Comparison of ENCODE assay signal across 8 cellular contexts in the genomic region with DNA sequence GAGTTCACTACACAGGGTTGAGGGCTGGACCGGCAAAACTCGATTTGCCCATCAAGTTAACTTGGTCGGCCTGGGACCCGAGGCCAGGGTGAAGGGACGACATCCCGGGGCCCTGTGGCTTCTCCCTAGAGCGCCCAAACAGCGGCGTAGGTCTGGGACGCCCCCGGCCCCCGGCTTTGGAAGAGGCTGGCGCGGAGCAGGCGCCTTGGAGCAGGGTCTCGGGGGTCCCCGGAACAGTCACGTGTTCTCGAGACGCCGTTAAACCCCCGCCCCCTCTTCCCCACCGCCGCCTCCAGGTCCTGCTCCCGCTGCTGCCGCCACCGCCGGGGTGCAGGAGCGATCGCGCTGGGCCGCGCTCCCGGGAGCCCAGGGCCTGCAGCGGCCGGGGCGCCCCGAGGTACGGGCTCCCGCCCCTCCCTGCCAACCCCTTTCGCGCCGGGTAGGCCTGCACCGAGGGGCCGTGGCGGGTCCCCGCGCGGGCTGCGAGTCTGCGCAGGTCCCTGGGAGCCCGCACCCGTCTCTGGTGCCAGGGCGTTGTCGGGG. TPM values are rescaled to one million over a fixed set of nuclear protein-coding genes. Genes with fewer than 3 reads are reported as not detected.
A peak's percentile ranks its signal among the peaks of the same experiment; 100 is the strongest.
DNase-seq lines count a peak whose midpoint lies in the region; ATAC-seq, FAIRE-seq and TF ChIP-seq lines count a peak whose summit lies in the region.
"Had no signal": no experiment of that assay in that cellular context is flagged by ENCODE, and none has a peak within 500 bp of the region (broad histone marks: within the 10 kb centered on the region; RNA-seq: fewer than 3 reads in every experiment).

Gene NPY5R (plus strand): TSS at position 289 of the 543 bp plus-strand sequence. CDS start 6,382 bp downstream, outside the sequence.

- H3K36me3 ChIP-seq in adipocyte (ENCODE audit: control insufficient read depth, insufficient read depth, low read length, severe bottlenecking) (no peaks in the 10 kb centered on the region), neural cell (ENCODE audit: insufficient read depth, low read length) (no peaks in the 10 kb centered on the region), upper lobe of right lung (no peaks in the 10 kb centered on the region)
- H3K36me3 ChIP-seq: SJSA1 had no signal

- peak within 1 kb of the TSS; percentile 74 for H3K4me2 ChIP-seq in neural cell (ENCODE audit: low read length)

- H3K9me3 ChIP-seq in adipocyte (ENCODE audit: control insufficient read depth, low read length), result no peaks in the 10 kb centered on the region
- H3K9me3 ChIP-seq in neural cell (ENCODE audit: low read length), result no peaks in the 10 kb centered on the region
- no peaks in the 10 kb centered on the region for H3K9me3 ChIP-seq in upper lobe of right lung
- H3K9me3 ChIP-seq: SJSA1 had no signal

- no peak for FAIRE-seq in GM19239 (lab: Jason Lieb, UNC)

- no peaks in the 10 kb centered on the region for H3F3A ChIP-seq in neural cell (ENCODE audit: insufficient read depth, low read length, poor library complexity, severe bottlenecking)

- intact Hi-C loops in head of caudate nucleus (cut with DNase I), result no loop called here
- intact Hi-C loops in upper lobe of right lung (cut with DNase I), result no loop called here

- peak within 1 kb of the TSS; percentile 77 for H3K4me3 ChIP-seq in adipocyte (ENCODE audit: low read length)
- peak within 1 kb of the TSS; percentile 71 for H3K4me3 ChIP-seq in neural cell (ENCODE audit: low read length)
- peak within 1 kb of the TSS; percentile 36 for H3K4me3 ChIP-seq in upper lobe of right lung
- H3K4me3 ChIP-seq: SJSA1 had no signal

- H3K27ac ChIP-seq in neural cell (ENCODE audit: low read length), result no peak within 1 kb of the TSS
- no peak within 1 kb of the TSS for H3K27ac ChIP-seq in upper lobe of right lung
- H3K27ac ChIP-seq: SJSA1 had no signal

- no peaks in the 10 kb centered on the region for H4K20me1 ChIP-seq in neural cell (ENCODE audit: insufficient read depth)

- TF ChIP-seq RAD21 in neural cell (conservative IDR thresholded peaks at IDR 0.05), result no peak

- TF ChIP-seq CTCF in neural cell (IDR thresholded peaks at IDR 0.05; ENCODE audit: poor library complexity, severe bottlenecking) (no peak), upper lobe of right lung (IDR thresholded peaks at IDR 0.05) (no peak)

- TF ChIP-seq EP300 in neural cell (conservative IDR thresholded peaks at IDR 0.05; ENCODE audit: poor library complexity, severe bottlenecking), result no peak

- no peaks in the 10 kb centered on the region for H3K9me2 ChIP-seq in neural cell (ENCODE audit: insufficient read depth, low read length)

- H3K4me1 ChIP-seq in adipocyte (ENCODE audit: control insufficient read depth, insufficient read depth, low read length), result peaks cover 12% of the 10 kb centered on the region
- H3K4me1 ChIP-seq in upper lobe of right lung, result no peaks in the 10 kb centered on the region
- H3K4me1 ChIP-seq: SJSA1 had no signal

- TF ChIP-seq POLR2A in GM18505 (IDR thresholded peaks at IDR 0.05; ENCODE audit: borderline replicate concordance, extremely low read depth, insufficient read depth, insufficient read length), result no peak

- H3K27me3 ChIP-seq in adipocyte (replicated peaks; ENCODE audit: control insufficient read depth, insufficient read depth, low read length) (peaks cover 21% of the 10 kb centered on the region), neural cell (ENCODE audit: insufficient read depth, low read depth, low read length) (peaks cover 47% of the 10 kb centered on the region), upper lobe of right lung (peaks cover 53% of the 10 kb centered on the region)

- no peaks in the 10 kb centered on the region for H3K79me2 ChIP-seq in neural cell (replicated peaks; ENCODE audit: insufficient read depth, low read length)

- peak within 1 kb of the TSS; percentile 7 for H2AFZ ChIP-seq in neural cell (ENCODE audit: low read depth, low read length)

- DNase-seq in adipocyte (ENCODE audit: low read depth) (no peak), head of caudate nucleus (peak in 32 of 42 donors; percentile 6 to 58 (median 26)), upper lobe of right lung (no peak), GM19239 (ENCODE audit: insufficient read length, low spot score) (no peak), D341Med (ENCODE audit: low spot score) (no peak)

- H3K9ac ChIP-seq in adipocyte (ENCODE audit: low read length) (peak within 1 kb of the TSS; percentile 68), neural cell (ENCODE audit: low read length) (peak within 1 kb of the TSS; percentile 54)

- peak; percentile 66 for ATAC-seq in upper lobe of right lung
- ATAC-seq in GM18505 (IDR thresholded peaks at IDR 0.05; ENCODE audit: unreplicated experiment), result no peak

TF ChIP-seq in neural cell, 6 proteins besides CTCF, POLR2A, EP300 and RAD21:
- no peak for TF ChIP-seq MXI1 (conservative IDR thresholded peaks at IDR 0.05; ENCODE audit: poor library complexity, severe bottlenecking)
TF ChIP-seq in neural cell: peak in this region for 0.

RNA-seq across cellular contexts. Expression of gene NPY5R, which starts in this region (rescaled TPM):
- 1.3 and 2.3 TPM in 2 replicates for polyA plus RNA-seq in neural cell
- polyA minus RNA-seq in neural cell, result 1.4 and 2.9 TPM in 2 replicates
- total RNA-seq in upper lobe of right lung, result 0.38 TPM
- total RNA-seq: SJSA1 had no signal

Comparison
In these comparisons a context has a peak if more than half of its experiments do, and no peak if none do; other contexts are left out.
1. Peak in ATAC-seq and H3K4me3 ChIP-seq in upper lobe of right lung; RNA of the gene not detected or under 1 TPM.
2. DNase-seq: peak in head of caudate nucleus (32 of 42); none in adipocyte (single experiment), upper lobe of right lung (single experiment), GM19239 (single experiment) and D341Med (single experiment).
3. Peak in every context shown above with its lines, with median percentiles within 50 percentile points of each other: H3K4me3 ChIP-seq.